Comparison of ENCODE assay signal across 34 cellular contexts in the genomic region with DNA sequence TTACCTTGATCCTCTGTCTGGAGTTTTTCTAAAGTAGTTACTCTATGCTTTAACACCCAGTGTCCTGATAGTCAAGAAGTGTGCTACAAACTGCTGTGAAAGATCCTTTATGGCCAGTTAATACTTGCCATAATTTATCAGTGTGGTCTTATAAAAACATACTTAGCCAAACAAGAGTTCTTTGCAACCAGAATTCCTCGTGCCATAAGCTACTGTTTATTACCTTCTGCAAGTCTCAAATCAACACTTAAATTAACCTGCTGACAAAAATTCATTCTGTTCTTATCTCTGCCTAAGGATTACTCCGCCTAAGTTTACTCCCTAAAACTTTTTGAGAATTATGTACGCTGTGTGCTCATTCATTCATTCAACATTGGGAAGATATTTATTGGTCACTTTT. TPM values are rescaled to one million over a fixed set of nuclear protein-coding genes. Genes with fewer than 3 reads are reported as not detected.
"Had no signal": no experiment of that assay in that cellular context is flagged by ENCODE, and none has a peak within 500 bp of the region (broad histone marks: within the 10 kb centered on the region; RNA-seq: fewer than 3 reads in every experiment).

No MANE protein-coding gene starts in this region.

- ATAC-seq: activated CD4-positive, alpha-beta T cell treated with anti-CD3 and anti-CD28 coated beads for 36 hours; activated naive CD4-positive, alpha-beta T cell treated with anti-CD3 and anti-CD28 coated beads, Interleukin-2, amount 50 U/mL, for 72 hours; activated T-cell treated with anti-CD3 and anti-CD28 coated beads, Interleukin-2, amount 50 U/mL, for 72 hours; effector memory CD8-positive, alpha-beta T cell; foreskin keratinocyte; gastrocnemius medialis; heart left ventricle; T-helper 17 cell had no signal

- H3K27me3 Mint-ChIP-seq: activated CD4-positive, alpha-beta memory T cell treated with anti-CD3 and anti-CD28 coated beads for 36 hours; activated CD4-positive, alpha-beta T cell treated with anti-CD3 and anti-CD28 coated beads for 36 hours; activated CD4-positive, alpha-beta T cell treated with anti-CD3 and anti-CD28 coated beads, Interleukin-2, amount 10 ng/mL, durations not matched to agents 24 days and 14 days; activated naive CD4-positive, alpha-beta T cell treated with anti-CD3 and anti-CD28 coated beads, Interleukin-2, amount 10 ng/mL, durations not matched to agents 7 days and 5 days; activated T-cell treated with anti-CD3 and anti-CD28 coated beads, Interleukin-2, amount 50 U/mL, for 24 hours; central memory CD8-positive, alpha-beta T cell; effector memory CD8-positive, alpha-beta T cell; T-helper 17 cell had no signal

- H3K27ac ChIP-seq: ascending aorta, breast epithelium, cardiac muscle cell, coronary artery, dorsolateral prefrontal cortex, esophagus muscularis mucosa, foreskin keratinocyte, gastrocnemius medialis, heart left ventricle had no signal

- H3K4me3 Mint-ChIP-seq: activated CD4-positive, alpha-beta memory T cell treated with anti-CD3 and anti-CD28 coated beads for 36 hours; activated CD4-positive, alpha-beta T cell treated with anti-CD3 and anti-CD28 coated beads for 36 hours; activated CD4-positive, alpha-beta T cell treated with anti-CD3 and anti-CD28 coated beads, Interleukin-2, amount 10 ng/mL, durations not matched to agents 24 days and 14 days; activated naive CD4-positive, alpha-beta T cell treated with anti-CD3 and anti-CD28 coated beads, Interleukin-2, amount 10 ng/mL, durations not matched to agents 7 days and 5 days; activated naive CD8-positive, alpha-beta T cell treated with anti-CD3 and anti-CD28 coated beads, Interleukin-2, amount 10 ng/mL, durations not matched to agents 7 days and 5 days; activated T-cell treated with anti-CD3 and anti-CD28 coated beads, Interleukin-2, amount 50 U/mL, for 24 hours; activated T-cell treated with anti-CD3 and anti-CD28 coated beads, Interleukin-2, amount 50 U/mL, for 72 hours; brain; central memory CD8-positive, alpha-beta T cell; dendritic cell treated with granulocyte-macrophage colony-stimulating factor and Interleukin-4, amounts not matched to agents 40 ng/mL and 50 ng/mL, for 4 days; effector memory CD8-positive, alpha-beta T cell; T-helper 17 cell; T-helper 2 cell treated with Interferon-gamma antibody and Interleukin-4, amounts not matched to agents 5 μg/mL and 100 μg/mL, for 36 hours had no signal

- H3K4me3 ChIP-seq: ascending aorta, breast epithelium, cardiac muscle cell, coronary artery, dorsolateral prefrontal cortex, esophagus muscularis mucosa, gastrocnemius medialis, heart left ventricle had no signal

- H3K36me3 ChIP-seq: ascending aorta, breast epithelium, cardiac muscle cell, esophagus muscularis mucosa, gastrocnemius medialis, heart left ventricle had no signal

- H3K27me3 ChIP-seq: ascending aorta, breast epithelium, cardiac muscle cell, dorsolateral prefrontal cortex, esophagus muscularis mucosa, foreskin keratinocyte, gastrocnemius medialis, heart left ventricle had no signal

- H3K27ac Mint-ChIP-seq: activated CD4-positive, alpha-beta memory T cell treated with anti-CD3 and anti-CD28 coated beads for 36 hours; activated CD4-positive, alpha-beta T cell treated with anti-CD3 and anti-CD28 coated beads for 36 hours; activated CD4-positive, alpha-beta T cell treated with anti-CD3 and anti-CD28 coated beads, Interleukin-2, amount 10 ng/mL, durations not matched to agents 24 days and 14 days; activated naive CD4-positive, alpha-beta T cell treated with anti-CD3 and anti-CD28 coated beads, Interleukin-2, amount 10 ng/mL, durations not matched to agents 7 days and 5 days; activated naive CD4-positive, alpha-beta T cell treated with anti-CD3 and anti-CD28 coated beads, Interleukin-2, amount 50 U/mL, for 72 hours; activated naive CD8-positive, alpha-beta T cell treated with anti-CD3 and anti-CD28 coated beads, Interleukin-2, amount 10 ng/mL, durations not matched to agents 7 days and 5 days; activated T-cell treated with anti-CD3 and anti-CD28 coated beads, Interleukin-2, amount 50 U/mL, for 24 hours; activated T-cell treated with anti-CD3 and anti-CD28 coated beads, Interleukin-2, amount 50 U/mL, for 72 hours; brain; dendritic cell treated with granulocyte-macrophage colony-stimulating factor and Interleukin-4, amounts not matched to agents 40 ng/mL and 50 ng/mL, for 4 days; effector memory CD8-positive, alpha-beta T cell; T-helper 17 cell; T-helper 2 cell treated with Interferon-gamma antibody and Interleukin-4, amounts not matched to agents 5 μg/mL and 100 μg/mL, for 36 hours had no signal

- H3K36me3 Mint-ChIP-seq: activated naive CD4-positive, alpha-beta T cell treated with anti-CD3 and anti-CD28 coated beads, Interleukin-2, amount 10 ng/mL, durations not matched to agents 7 days and 5 days; activated naive CD8-positive, alpha-beta T cell treated with anti-CD3 and anti-CD28 coated beads, Interleukin-2, amount 10 ng/mL, durations not matched to agents 7 days and 5 days had no signal

- H3K4me1 Mint-ChIP-seq: activated CD4-positive, alpha-beta T cell treated with anti-CD3 and anti-CD28 coated beads for 36 hours; activated CD4-positive, alpha-beta T cell treated with anti-CD3 and anti-CD28 coated beads, Interleukin-2, amount 10 ng/mL, durations not matched to agents 24 days and 14 days; activated naive CD4-positive, alpha-beta T cell treated with anti-CD3 and anti-CD28 coated beads, Interleukin-2, amount 10 ng/mL, durations not matched to agents 7 days and 5 days; activated naive CD8-positive, alpha-beta T cell treated with anti-CD3 and anti-CD28 coated beads, Interleukin-2, amount 10 ng/mL, durations not matched to agents 7 days and 5 days; brain; central memory CD8-positive, alpha-beta T cell; T-helper 17 cell had no signal

- H3K4me1 ChIP-seq: ascending aorta, breast epithelium, esophagus muscularis mucosa, foreskin keratinocyte, gastrocnemius medialis, heart left ventricle had no signal

- DNase-seq: activated CD4-positive, alpha-beta memory T cell treated with anti-CD3 and anti-CD28 coated beads for 36 hours; activated CD4-positive, alpha-beta T cell treated with anti-CD3 and anti-CD28 coated beads for 36 hours; activated CD4-positive, alpha-beta T cell treated with anti-CD3 and anti-CD28 coated beads, Interleukin-2, amount 10 ng/mL, durations not matched to agents 24 days and 14 days; activated CD4-positive, CD25-positive, alpha-beta regulatory T cell; activated CD4-positive, CD25-positive, alpha-beta regulatory T cell treated with anti-CD3 and anti-CD28 coated beads, Interleukin-2, amount 50 U/mL, for 72 hours; activated CD8-positive, alpha-beta memory T cell treated with anti-CD3 and anti-CD28 coated beads, Interleukin-2, amount 50 U/mL, for 48 hours; activated gamma-delta T cell; activated naive CD4-positive, alpha-beta T cell; activated naive CD4-positive, alpha-beta T cell treated with anti-CD3 and anti-CD28 coated beads, Interleukin-2, amount 10 ng/mL, durations not matched to agents 7 days and 5 days; activated naive CD8-positive, alpha-beta T cell treated with anti-CD3 and anti-CD28 coated beads, Interleukin-2, amount 10 ng/mL, durations not matched to agents 7 days and 5 days; activated T-cell treated with anti-CD3 and anti-CD28 coated beads for 4 hours; activated T-cell treated with anti-CD3 and anti-CD28 coated beads, Interleukin-2, amount 50 U/mL, for 24 hours; activated T-cell treated with anti-CD3 and anti-CD28 coated beads, Interleukin-2, amount 50 U/mL, for 72 hours; dorsolateral prefrontal cortex; effector CD4-positive, alpha-beta T cell; effector memory CD8-positive, alpha-beta T cell; erythroblast; foreskin keratinocyte; gastrocnemius medialis; glutamatergic neuron; heart left ventricle; T-helper 1 cell; T-helper 17 cell; T1000 had no signal

RNA-seq across cellular contexts. Expression of a gene that starts 27.6 kb away (rescaled TPM):
- total RNA-seq: activated CD4-positive, alpha-beta memory T cell treated with anti-CD3 and anti-CD28 coated beads for 36 hours; activated CD4-positive, alpha-beta T cell treated with anti-CD3 and anti-CD28 coated beads for 36 hours; activated CD4-positive, alpha-beta T cell treated with anti-CD3 and anti-CD28 coated beads, Interleukin-2, amount 10 ng/mL, durations not matched to agents 24 days and 14 days; activated naive CD4-positive, alpha-beta T cell treated with anti-CD3 and anti-CD28 coated beads, Interleukin-2, amount 50 U/mL, for 72 hours; activated naive CD8-positive, alpha-beta T cell treated with anti-CD3 and anti-CD28 coated beads, Interleukin-2, amount 10 ng/mL, durations not matched to agents 7 days and 5 days; activated T-cell treated with anti-CD3 and anti-CD28 coated beads, Interleukin-2, amount 50 U/mL, for 72 hours; ascending aorta; esophagus muscularis mucosa; gastrocnemius medialis; T-helper 17 cell had no signal
- polyA plus RNA-seq: foreskin keratinocyte, heart left ventricle had no signal
